ENCODE assay signal across 27 cellular contexts in genomic region chr19:3455393-3455955, GRCh38. TPM values are rescaled to one million over a fixed set of nuclear protein-coding genes. Genes with fewer than 3 reads are reported as not detected.
"Had no signal": no experiment of that assay in that cellular context is flagged by ENCODE, and none has a peak within 500 bp of the region (broad histone marks: within the 10 kb centered on the region; RNA-seq: fewer than 3 reads in every experiment).

No MANE protein-coding gene starts in this region.

- FAIRE-seq: colon, frontal cortex, kidney, TTC549 had no signal

- H3K27me3 ChIP-seq: body of pancreas, dorsolateral prefrontal cortex, heart left ventricle, left lung, spleen had no signal

- DNase-seq: activated CD4-positive, alpha-beta memory T cell treated with anti-CD3 and anti-CD28 coated beads, Interleukin-2, amount 10 ng/mL, durations not matched to agents 7 days and 5 days; activated naive CD4-positive, alpha-beta T cell treated with Interleukin-2 at 50 U/mL for 16 hours; activated naive CD8-positive, alpha-beta T cell treated with anti-CD3 and anti-CD28 coated beads, Interleukin-2, amount 10 ng/mL, durations not matched to agents 7 days and 5 days; activated T-cell treated with anti-CD3 and anti-CD28 coated beads, Interleukin-2, amount 50 U/mL, for 1 hour; amygdala; body of pancreas; caudate nucleus; dorsolateral prefrontal cortex; endodermal cell; kidney; psoas muscle; spleen; stimulated activated CD4-positive, alpha-beta T cell treated with anti-CD3 and anti-CD28 coated beads, Interleukin-4, amount 100 ng/mL, for 4 hours had no signal

- H3K9me3 ChIP-seq: body of pancreas, heart left ventricle, left lung, psoas muscle, spleen had no signal

- ATAC-seq: activated T-helper 17 cell treated with anti-CD3 and anti-CD28 coated beads, Interleukin-2, amount 50 U/mL, for 72 hours; body of pancreas; heart left ventricle; left lung; psoas muscle; sciatic nerve; stimulated activated memory B cell treated with anti-CD40 and anti-IgM and Interleukin-4, amounts not matched to agents 10 μg/mL and 1 μg/mL and 100 μg/mL, for 72 hours had no signal

- H3K27ac ChIP-seq: body of pancreas, left lung, psoas muscle had no signal

- H3K4me3 ChIP-seq: body of pancreas, dorsolateral prefrontal cortex, heart left ventricle, left lung, psoas muscle, spleen had no signal

RNA-seq across cellular contexts. Expression of gene SMIM24, which starts 24.9 kb away (rescaled TPM):
- total RNA-seq: activated CD4-positive, alpha-beta memory T cell treated with anti-CD3 and anti-CD28 coated beads, Interleukin-2, amount 10 ng/mL, durations not matched to agents 7 days and 5 days; endodermal cell; frontal cortex; heart left ventricle; left lung; lung microvascular endothelial cell; myocyte; omental fat pad; psoas muscle; sciatic nerve; urinary bladder had no signal
- polyA plus RNA-seq: neural cell, urinary bladder had no signal

RNA-seq across cellular contexts. Expression of gene SMIM44, which starts 27.8 kb away (rescaled TPM):
- total RNA-seq: activated CD4-positive, alpha-beta memory T cell treated with anti-CD3 and anti-CD28 coated beads, Interleukin-2, amount 10 ng/mL, durations not matched to agents 7 days and 5 days; activated naive CD8-positive, alpha-beta T cell treated with anti-CD3 and anti-CD28 coated beads, Interleukin-2, amount 10 ng/mL, durations not matched to agents 7 days and 5 days; activated T-helper 17 cell treated with anti-CD3 and anti-CD28 coated beads, Interleukin-2, amount 50 U/mL, for 72 hours; body of pancreas; endodermal cell; frontal cortex; heart left ventricle; kidney; left lung; lung microvascular endothelial cell; myocyte; omental fat pad; psoas muscle; sciatic nerve; spleen; urinary bladder had no signal
- polyA plus RNA-seq: heart left ventricle, neural cell, psoas muscle, spleen, thymus, urinary bladder had no signal
